ENCODE assay signal across 1 cellular context in genomic region chr13:34361528-34361927, GRCh38.
TF ChIP-seq lines count a peak whose summit lies in the region.

No MANE protein-coding gene starts in this region.

TF ChIP-seq in SK-N-SH treated with all-trans-retinoic acid at 6 μM for 48 hours, 23 proteins besides CTCF, POLR2A, EP300 and RAD21 (continued from another document):
- TF ChIP-seq, protein P1, sequence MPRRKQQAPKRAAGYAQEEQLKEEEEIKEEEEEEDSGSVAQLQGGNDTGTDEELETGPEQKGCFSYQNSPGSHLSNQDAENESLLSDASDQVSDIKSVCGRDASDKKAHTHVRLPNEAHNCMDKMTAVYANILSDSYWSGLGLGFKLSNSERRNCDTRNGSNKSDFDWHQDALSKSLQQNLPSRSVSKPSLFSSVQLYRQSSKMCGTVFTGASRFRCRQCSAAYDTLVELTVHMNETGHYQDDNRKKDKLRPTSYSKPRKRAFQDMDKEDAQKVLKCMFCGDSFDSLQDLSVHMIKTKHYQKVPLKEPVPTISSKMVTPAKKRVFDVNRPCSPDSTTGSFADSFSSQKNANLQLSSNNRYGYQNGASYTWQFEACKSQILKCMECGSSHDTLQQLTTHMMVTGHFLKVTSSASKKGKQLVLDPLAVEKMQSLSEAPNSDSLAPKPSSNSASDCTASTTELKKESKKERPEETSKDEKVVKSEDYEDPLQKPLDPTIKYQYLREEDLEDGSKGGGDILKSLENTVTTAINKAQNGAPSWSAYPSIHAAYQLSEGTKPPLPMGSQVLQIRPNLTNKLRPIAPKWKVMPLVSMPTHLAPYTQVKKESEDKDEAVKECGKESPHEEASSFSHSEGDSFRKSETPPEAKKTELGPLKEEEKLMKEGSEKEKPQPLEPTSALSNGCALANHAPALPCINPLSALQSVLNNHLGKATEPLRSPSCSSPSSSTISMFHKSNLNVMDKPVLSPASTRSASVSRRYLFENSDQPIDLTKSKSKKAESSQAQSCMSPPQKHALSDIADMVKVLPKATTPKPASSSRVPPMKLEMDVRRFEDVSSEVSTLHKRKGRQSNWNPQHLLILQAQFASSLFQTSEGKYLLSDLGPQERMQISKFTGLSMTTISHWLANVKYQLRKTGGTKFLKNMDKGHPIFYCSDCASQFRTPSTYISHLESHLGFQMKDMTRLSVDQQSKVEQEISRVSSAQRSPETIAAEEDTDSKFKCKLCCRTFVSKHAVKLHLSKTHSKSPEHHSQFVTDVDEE (CRISPR knock-in tag; IDR thresholded peaks at IDR 0.05), result no peak
